Comparison of ENCODE assay signal across 1 cellular context in the genomic region with DNA sequence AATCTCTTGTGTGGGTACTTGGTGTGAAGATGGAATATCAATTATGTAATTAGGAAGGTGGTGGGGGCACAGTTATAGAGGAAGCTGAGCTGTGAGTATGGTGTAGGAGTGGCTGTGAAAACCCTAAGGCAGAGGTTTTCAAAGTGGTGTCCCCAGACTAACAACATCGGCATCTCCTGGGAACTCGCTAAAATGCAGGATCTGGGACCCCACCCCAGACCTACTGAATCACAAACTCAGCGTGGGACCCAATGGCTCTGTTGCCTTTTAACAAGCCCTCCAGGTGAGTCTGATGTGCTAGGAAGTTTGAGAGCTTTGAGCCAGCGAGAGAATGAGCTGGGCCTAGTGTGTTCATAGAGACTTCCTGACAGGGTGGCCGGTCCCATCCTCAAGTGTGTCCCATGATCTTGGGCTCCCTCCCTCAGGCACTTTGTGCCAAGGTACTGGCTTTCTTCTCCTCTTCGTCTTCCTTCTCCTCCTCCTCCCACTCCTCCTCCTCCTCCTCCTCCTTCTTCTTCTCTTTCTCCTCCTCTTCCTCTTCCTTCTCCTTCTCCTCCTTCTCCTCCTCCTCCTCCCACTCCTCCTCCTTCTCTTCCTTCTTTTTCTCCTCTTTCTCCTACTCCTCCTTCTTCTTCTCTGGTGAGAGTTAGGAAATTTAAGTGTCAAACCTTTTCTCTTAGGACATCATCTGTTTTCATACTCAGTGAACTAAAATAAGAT.
TF ChIP-seq lines count a peak whose summit lies in the region.

No MANE protein-coding gene starts in this region.

TF ChIP-seq in HEK293, 187 proteins besides CTCF, POLR2A, EP300 and RAD21 (continued from another document):
- TF ChIP-seq, protein P1, sequence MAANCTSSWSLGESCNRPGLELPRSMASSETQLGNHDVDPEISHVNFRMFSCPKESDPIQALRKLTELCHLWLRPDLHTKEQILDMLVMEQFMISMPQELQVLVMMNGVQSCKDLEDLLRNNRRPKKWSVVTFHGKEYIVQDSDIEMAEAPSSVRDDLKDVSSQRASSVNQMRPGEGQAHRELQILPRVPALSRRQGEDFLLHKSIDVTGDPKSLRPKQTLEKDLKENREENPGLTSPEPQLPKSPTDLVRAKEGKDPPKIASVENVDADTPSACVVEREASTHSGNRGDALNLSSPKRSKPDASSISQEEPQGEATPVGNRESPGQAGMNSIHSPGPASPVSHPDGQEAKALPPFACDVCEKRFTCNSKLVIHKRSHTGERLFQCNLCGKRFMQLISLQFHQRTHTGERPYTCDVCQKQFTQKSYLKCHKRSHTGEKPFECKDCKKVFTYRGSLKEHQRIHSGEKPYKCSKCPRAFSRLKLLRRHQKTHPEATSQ (tag by site-specific recombination; IDR thresholded peaks at IDR 0.05) = no peak
- TF ChIP-seq YY2 (tag by site-specific recombination; IDR thresholded peaks at IDR 0.05) (no peak), ZNF366 (tag by site-specific recombination; conservative IDR thresholded peaks at IDR 0.05) (no peak), ZNF184 (tag by site-specific recombination; IDR thresholded peaks at IDR 0.05) (no peak), ZNF549 (tag by site-specific recombination; IDR thresholded peaks at IDR 0.05) (no peak), EGR2 (tag by site-specific recombination; IDR thresholded peaks at IDR 0.05; ENCODE audit: low read depth) (peak; percentile 94), ZFHX2 (tag by site-specific recombination; conservative IDR thresholded peaks at IDR 0.05) (peak; percentile 76)
